Comparison of ENCODE assay signal across 8 cellular contexts in the genomic region with DNA sequence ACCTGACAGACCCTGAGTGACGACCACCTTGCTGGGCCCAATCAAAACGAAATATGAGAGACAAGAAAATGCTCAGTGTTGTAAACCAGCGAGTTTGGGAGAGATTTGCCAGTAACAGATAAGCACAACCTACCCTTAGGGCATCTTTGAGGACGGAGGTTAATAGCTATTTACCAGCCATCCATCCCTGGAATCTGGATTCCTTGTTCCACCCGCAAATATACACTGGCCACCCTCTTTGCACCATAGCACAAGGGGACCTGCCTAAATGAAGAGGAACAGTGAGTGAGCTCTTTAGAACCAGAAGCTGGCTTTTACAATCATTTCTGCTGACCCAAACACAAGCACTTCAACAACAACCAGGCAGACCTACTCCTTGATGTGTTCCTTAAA. TPM values are rescaled to one million over a fixed set of nuclear protein-coding genes. Genes with fewer than 3 reads are reported as not detected.
DNase-seq lines count a peak whose midpoint lies in the region; ATAC-seq and TF ChIP-seq lines count a peak whose summit lies in the region.

No MANE protein-coding gene starts in this region.

- peaks cover 6% of the 10 kb centered on the region for H3K36me3 Mint-ChIP-seq in T-helper 1 cell treated with Interleukin-12 subunit alpha and Interleukin-12 subunit beta and Interleukin-4 antibody, amounts not matched to agents 30 μg/mL and 1 μg/mL, for 36 hours (ENCODE audit: low read depth)

- TF ChIP-seq POLR2A in adrenal gland (IDR thresholded peaks at IDR 0.05) (no peak), testis (IDR thresholded peaks at IDR 0.05) (no peak)

- H3K9me3 ChIP-seq in adrenal gland (replicated peaks in 1 of 3) = no peaks in the 10 kb centered on the region
- H3K9me3 ChIP-seq in testis = no peaks in the 10 kb centered on the region

- H3K36me3 ChIP-seq in adrenal gland (replicated peaks in 1 of 2) = no peaks in the 10 kb centered on the region
- no peaks in the 10 kb centered on the region for H3K36me3 ChIP-seq in testis (ENCODE audit: low read depth, missing control alignments)

- no peaks in the 10 kb centered on the region for H3K27me3 Mint-ChIP-seq in T-helper 1 cell treated with Interleukin-12 subunit alpha and Interleukin-12 subunit beta and Interleukin-4 antibody, amounts not matched to agents 30 μg/mL and 1 μg/mL, for 36 hours (ENCODE audit: low read depth)

- H3K4me3 ChIP-seq in adrenal gland = peak overlapping the region in 3 of 4 donors; percentile 24 to 74 (median 35)
- peak overlapping the region; percentile 53 to 72 for H3K4me3 ChIP-seq in testis

- peaks cover 3 to 38% of the 10 kb centered on the region in 2 donors for H3K4me1 ChIP-seq in adrenal gland (replicated peaks in 1 of 2)
- peaks cover 4% of the 10 kb centered on the region for H3K4me1 ChIP-seq in testis

- peak overlapping the region; percentile 21 to 90 (median 69) for H3K27ac ChIP-seq in adrenal gland
- H3K27ac ChIP-seq in testis = no peak overlapping the region

- peaks cover 44% of the 10 kb centered on the region for H3K4me1 Mint-ChIP-seq in T-helper 1 cell treated with Interleukin-12 subunit alpha and Interleukin-12 subunit beta and Interleukin-4 antibody, amounts not matched to agents 30 μg/mL and 1 μg/mL, for 36 hours (ENCODE audit: low read depth)

- ATAC-seq in GM18858 (IDR thresholded peaks at IDR 0.05; ENCODE audit: unreplicated experiment) (no peak), GM19463 (IDR thresholded peaks at IDR 0.05; ENCODE audit: unreplicated experiment) (no peak)

- H3K27me3 ChIP-seq in adrenal gland (no peaks in the 10 kb centered on the region), testis (no peaks in the 10 kb centered on the region)

- 9 to 30% (median 19%) methylated on average over 3 to 5 of the region's 5 CpGs for WGBS in adrenal gland, 4 donors
- 23 to 27% methylated on average over 2 to 5 of the region's 5 CpGs for WGBS in testis, 2 donors

- peaks cover 4% of the 10 kb centered on the region for H3K9me3 Mint-ChIP-seq in T-helper 1 cell treated with Interleukin-12 subunit alpha and Interleukin-12 subunit beta and Interleukin-4 antibody, amounts not matched to agents 30 μg/mL and 1 μg/mL, for 36 hours

- intact Hi-C loops in adrenal gland (cut with DNase I) (no loop called here), testis (cut with DNase I; ENCODE audit: low total_unique reads) (no loop called here)

- H3K27ac Mint-ChIP-seq in T-helper 1 cell treated with Interleukin-12 subunit alpha and Interleukin-12 subunit beta and Interleukin-4 antibody, amounts not matched to agents 30 μg/mL and 1 μg/mL, for 36 hours = peak overlapping the region; percentile 41

- peak overlapping the region; percentile 85 for H3K4me3 Mint-ChIP-seq in T-helper 1 cell treated with Interleukin-12 subunit alpha and Interleukin-12 subunit beta and Interleukin-4 antibody, amounts not matched to agents 30 μg/mL and 1 μg/mL, for 36 hours

- no peak for DNase-seq in T-helper 1 cell
- no peak for DNase-seq in adrenal gland
- DNase-seq in left kidney (ENCODE audit: low read depth, low spot score) = peak; percentile 9
- DNase-seq in testis = no peak
- no peak for DNase-seq in NCI-H1105 treated with DMSO at 0.1 percent for 48 hours (lab: John Stamatoyannopoulos, UW)

- TF ChIP-seq CTCF in adrenal gland (IDR thresholded peaks at IDR 0.05) (no peak), testis (IDR thresholded peaks at IDR 0.05) (no peak)

RNA-seq across cellular contexts. Expression of gene MPP1, which starts 0.7 kb away (rescaled TPM):
- total RNA-seq in adrenal gland (100 to 1,000 TPM in 1 of 8 donors, 10 to 100 TPM in 7; 47.3 to 188 (median 59.6) TPM), testis (10 to 100 TPM; 36.4 to 46.2 TPM)
- polyA plus RNA-seq in adrenal gland (10 to 100 TPM; 34.4 to 60.8 (median 53.0) TPM), testis (ENCODE audit: insufficient read depth, low read depth, low replicate concordance) (21.9 TPM)

RNA-seq across cellular contexts. Expression of gene SMIM9, which starts 29.9 kb away (rescaled TPM):
- total RNA-seq in adrenal gland (not detected), testis (under 1 TPM in 1 of 2 donors, not detected in 1; 0.87 TPM)
- polyA plus RNA-seq in adrenal gland (not detected), testis (ENCODE audit: insufficient read depth, low read depth, low replicate concordance) (0.51 TPM)

RNA-seq across cellular contexts. Expression of gene DKC1, which starts 41.9 kb away (rescaled TPM):
- total RNA-seq in adrenal gland (10 to 100 TPM; 20.2 to 48.6 (median 27.2) TPM), testis (10 to 100 TPM; 66.4 to 93.1 TPM)
- polyA plus RNA-seq in adrenal gland (100 to 1,000 TPM in 1 of 3 donors, 10 to 100 TPM in 2; 22.0 to 111 (median 37.4) TPM), testis (ENCODE audit: insufficient read depth, low read depth, low replicate concordance) (58.8 TPM)

RNA-seq across cellular contexts. Expression of gene GAB3, which starts 53.7 kb away (rescaled TPM):
- total RNA-seq in adrenal gland (10 to 100 TPM in 1 of 8 donors, 1 to 10 TPM in 7; 4.0 to 11.8 (median 5.7) TPM), testis (10 to 100 TPM; 30.5 to 30.6 TPM)
- polyA plus RNA-seq in adrenal gland (1 to 10 TPM; 2.6 to 8.2 (median 3.5) TPM), testis (ENCODE audit: insufficient read depth, low read depth, low replicate concordance) (9.1 TPM)

Comparison
In these comparisons a context has a peak if more than half of its experiments do, and no peak if none do; other contexts are left out.
1. H3K27ac ChIP-seq: peak in adrenal gland (5 of 5); none in testis (0 of 2).